Comparison of ENCODE assay signal across 1 cellular context in genomic region chr15:60374628-60375081, GRCh38.
TF ChIP-seq lines count a peak whose summit lies in the region.

No MANE protein-coding gene starts in this region.

TF ChIP-seq in HepG2, 621 proteins besides CTCF, POLR2A, EP300 and RAD21 (continued from another document and continues in another):
- no peak for TF ChIP-seq ZNF44 (CRISPR knock-in tag; IDR thresholded peaks at IDR 0.05)
- TF ChIP-seq ZNF230 (CRISPR knock-in tag; IDR thresholded peaks at IDR 0.05) = 0 out of 2 replicates have a peak, but pooled peaks have one; percentile 29
- TF ChIP-seq MXD4 (CRISPR knock-in tag; IDR thresholded peaks at IDR 0.05) = peak; percentile 37; the same call in 1 of the 2 replicates
- peak; percentile 98 for TF ChIP-seq SIX1 (CRISPR knock-in tag; IDR thresholded peaks at IDR 0.05; ENCODE audit: borderline replicate concordance)
- no peak for TF ChIP-seq LBX2 (CRISPR knock-in tag; IDR thresholded peaks at IDR 0.05; ENCODE audit: borderline replicate concordance)
- TF ChIP-seq, protein P1, sequence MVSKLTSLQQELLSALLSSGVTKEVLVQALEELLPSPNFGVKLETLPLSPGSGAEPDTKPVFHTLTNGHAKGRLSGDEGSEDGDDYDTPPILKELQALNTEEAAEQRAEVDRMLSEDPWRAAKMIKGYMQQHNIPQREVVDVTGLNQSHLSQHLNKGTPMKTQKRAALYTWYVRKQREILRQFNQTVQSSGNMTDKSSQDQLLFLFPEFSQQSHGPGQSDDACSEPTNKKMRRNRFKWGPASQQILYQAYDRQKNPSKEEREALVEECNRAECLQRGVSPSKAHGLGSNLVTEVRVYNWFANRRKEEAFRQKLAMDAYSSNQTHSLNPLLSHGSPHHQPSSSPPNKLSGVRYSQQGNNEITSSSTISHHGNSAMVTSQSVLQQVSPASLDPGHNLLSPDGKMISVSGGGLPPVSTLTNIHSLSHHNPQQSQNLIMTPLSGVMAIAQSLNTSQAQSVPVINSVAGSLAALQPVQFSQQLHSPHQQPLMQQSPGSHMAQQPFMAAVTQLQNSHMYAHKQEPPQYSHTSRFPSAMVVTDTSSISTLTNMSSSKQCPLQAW (CRISPR knock-in tag; IDR thresholded peaks at IDR 0.05) = peak; percentile 45
- TF ChIP-seq NR2F1 (CRISPR knock-in tag; IDR thresholded peaks at IDR 0.05) = peak in 1 of 2 experiments; percentile 30; a peak in 1 of 4 replicates
- no peak for TF ChIP-seq HHEX (CRISPR knock-in tag; IDR thresholded peaks at IDR 0.05)
- TF ChIP-seq, protein P2, sequence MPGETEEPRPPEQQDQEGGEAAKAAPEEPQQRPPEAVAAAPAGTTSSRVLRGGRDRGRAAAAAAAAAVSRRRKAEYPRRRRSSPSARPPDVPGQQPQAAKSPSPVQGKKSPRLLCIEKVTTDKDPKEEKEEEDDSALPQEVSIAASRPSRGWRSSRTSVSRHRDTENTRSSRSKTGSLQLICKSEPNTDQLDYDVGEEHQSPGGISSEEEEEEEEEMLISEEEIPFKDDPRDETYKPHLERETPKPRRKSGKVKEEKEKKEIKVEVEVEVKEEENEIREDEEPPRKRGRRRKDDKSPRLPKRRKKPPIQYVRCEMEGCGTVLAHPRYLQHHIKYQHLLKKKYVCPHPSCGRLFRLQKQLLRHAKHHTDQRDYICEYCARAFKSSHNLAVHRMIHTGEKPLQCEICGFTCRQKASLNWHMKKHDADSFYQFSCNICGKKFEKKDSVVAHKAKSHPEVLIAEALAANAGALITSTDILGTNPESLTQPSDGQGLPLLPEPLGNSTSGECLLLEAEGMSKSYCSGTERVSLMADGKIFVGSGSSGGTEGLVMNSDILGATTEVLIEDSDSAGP (CRISPR knock-in tag; IDR thresholded peaks at IDR 0.05; ENCODE audit: borderline replicate concordance) = peak; percentile 29; the same call in 1 of the 2 replicates
- TF ChIP-seq HNF4A (CRISPR knock-in tag; IDR thresholded peaks at IDR 0.05) = peak; percentile 38
- TF ChIP-seq NFYC (CRISPR knock-in tag; IDR thresholded peaks at IDR 0.05) = no peak
- TF ChIP-seq FOXO1 (CRISPR knock-in tag; IDR thresholded peaks at IDR 0.05) = peak; percentile 77
- TF ChIP-seq PHF21A (CRISPR knock-in tag; IDR thresholded peaks at IDR 0.05) = peak; percentile 97
- peak; percentile 55; the same call in 1 of the 2 replicates for TF ChIP-seq ZBTB25 (CRISPR knock-in tag; IDR thresholded peaks at IDR 0.05)
- no peak for TF ChIP-seq ZSCAN29 (CRISPR knock-in tag; conservative IDR thresholded peaks at IDR 0.05)
- TF ChIP-seq RXRB (CRISPR knock-in tag; IDR thresholded peaks at IDR 0.05; ENCODE audit: borderline replicate concordance) = peak; percentile 78; the same call in 1 of the 2 replicates
- TF ChIP-seq SOX6 (IDR thresholded peaks at IDR 0.05) = no peak
- peak; percentile 99 for TF ChIP-seq SOX6 (CRISPR knock-in tag; IDR thresholded peaks at IDR 0.05)
- TF ChIP-seq ARID5B (CRISPR knock-in tag; IDR thresholded peaks at IDR 0.05) = peak; percentile 94
- peak; percentile 88 for TF ChIP-seq ZGPAT (CRISPR knock-in tag; IDR thresholded peaks at IDR 0.05)
- TF ChIP-seq ZC3H13 (CRISPR knock-in tag; IDR thresholded peaks at IDR 0.05) = no peak; the same call in 1 of the 2 replicates
- TF ChIP-seq ZNF138 (CRISPR knock-in tag; IDR thresholded peaks at IDR 0.05; ENCODE audit: low read depth) = no peak
- TF ChIP-seq ZNF773 (CRISPR knock-in tag; IDR thresholded peaks at IDR 0.05; ENCODE audit: borderline replicate concordance) = no peak
- 0 out of 2 replicates have a peak, but pooled peaks have one; percentile 61 for TF ChIP-seq ZNF761 (CRISPR knock-in tag; conservative IDR thresholded peaks at IDR 0.05)
- peak; percentile 51; the same call in 1 of the 2 replicates for TF ChIP-seq ZNF691 (CRISPR knock-in tag; IDR thresholded peaks at IDR 0.05; ENCODE audit: borderline replicate concordance, low read depth)
- TF ChIP-seq SOX13 (IDR thresholded peaks at IDR 0.05) = peak; percentile 89
- TF ChIP-seq SOX13 (CRISPR knock-in tag; conservative IDR thresholded peaks at IDR 0.05 in 1 of 2, IDR thresholded peaks at IDR 0.05 in 1 of 2) = peak in 1 of 2 experiments; percentile 99; a peak in 2 of 4 replicates
- no peak for TF ChIP-seq ZMAT3 (CRISPR knock-in tag; conservative IDR thresholded peaks at IDR 0.05)
- TF ChIP-seq KMT2A (CRISPR knock-in tag; IDR thresholded peaks at IDR 0.05) = peak; percentile 20; the same call in 1 of the 2 replicates
- TF ChIP-seq SAP130 (CRISPR knock-in tag; IDR thresholded peaks at IDR 0.05; ENCODE audit: low read depth) = peak; percentile 86
- peak; percentile 22; the same call in 1 of the 2 replicates for TF ChIP-seq SMC3 (IDR thresholded peaks at IDR 0.05; ENCODE audit: low read length)
- TF ChIP-seq POLR2AphosphoS5 (IDR thresholded peaks at IDR 0.05; ENCODE audit: low read depth, low read length) = peak; percentile 43; the same call in 1 of the 2 replicates
- TF ChIP-seq GATAD1 (CRISPR knock-in tag; IDR thresholded peaks at IDR 0.05) = 0 out of 2 replicates have a peak, but pooled peaks have one; percentile 22
- peak; percentile 36; the same call in 1 of the 2 replicates for TF ChIP-seq ZNF430 (CRISPR knock-in tag; IDR thresholded peaks at IDR 0.05)
- TF ChIP-seq ZC3H4 (CRISPR knock-in tag; IDR thresholded peaks at IDR 0.05; ENCODE audit: borderline replicate concordance) = no peak
- no peak for TF ChIP-seq SMAD1 (CRISPR knock-in tag; IDR thresholded peaks at IDR 0.05; ENCODE audit: borderline replicate concordance, low read depth)
- TF ChIP-seq XRCC5 (optimal IDR thresholded peaks at IDR 0.05; ENCODE audit: low read length) = peak; percentile 76
- TF ChIP-seq ZBTB8A (CRISPR knock-in tag; IDR thresholded peaks at IDR 0.05; ENCODE audit: borderline replicate concordance, low read depth) = no peak
- no peak for TF ChIP-seq DR1 (CRISPR knock-in tag; IDR thresholded peaks at IDR 0.05)
- peak; percentile 34; the same call in 1 of the 2 replicates for TF ChIP-seq ETV5 (CRISPR knock-in tag; IDR thresholded peaks at IDR 0.05; ENCODE audit: borderline replicate concordance)
- TF ChIP-seq, protein P3, sequence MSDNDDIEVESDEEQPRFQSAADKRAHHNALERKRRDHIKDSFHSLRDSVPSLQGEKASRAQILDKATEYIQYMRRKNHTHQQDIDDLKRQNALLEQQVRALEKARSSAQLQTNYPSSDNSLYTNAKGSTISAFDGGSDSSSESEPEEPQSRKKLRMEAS (IDR thresholded peaks at IDR 0.05) = peak; percentile 43; the same call in 1 of the 2 replicates
- peak; percentile 90; the same call in 1 of the 2 replicates for TF ChIP-seq ZNF331 (CRISPR knock-in tag; IDR thresholded peaks at IDR 0.05)
- TF ChIP-seq FOXA3 (CRISPR knock-in tag; IDR thresholded peaks at IDR 0.05) = peak; percentile 91
- no peak for TF ChIP-seq LCORL (IDR thresholded peaks at IDR 0.05)
- peak; percentile 85 for TF ChIP-seq LCORL (CRISPR knock-in tag; IDR thresholded peaks at IDR 0.05)
- TF ChIP-seq TEAD3 (CRISPR knock-in tag; optimal IDR thresholded peaks at IDR 0.05; ENCODE audit: borderline replicate concordance) = peak; percentile 74
- TF ChIP-seq ZHX2 (IDR thresholded peaks at IDR 0.05; ENCODE audit: low read depth) = 0 out of 2 replicates have a peak, but pooled peaks have one; percentile 35
- TF ChIP-seq ZHX2 (CRISPR knock-in tag; IDR thresholded peaks at IDR 0.05; ENCODE audit: borderline replicate concordance) = no peak
- 0 out of 2 replicates have a peak, but pooled peaks have one; percentile 21 for TF ChIP-seq CEBPG (CRISPR knock-in tag; IDR thresholded peaks at IDR 0.05)
- no peak for TF ChIP-seq ZNF24 (IDR thresholded peaks at IDR 0.05)
- no peak for TF ChIP-seq REXO4 (CRISPR knock-in tag; IDR thresholded peaks at IDR 0.05; ENCODE audit: borderline replicate concordance)
